In genomic region chr2:25903216-25903776, GRCh38 we compare ENCODE assay signal across 20 cellular contexts. TPM values are rescaled to one million over a fixed set of nuclear protein-coding genes. Genes with fewer than 3 reads are reported as not detected.
DNase-seq lines count a peak whose midpoint lies in the region; ATAC-seq, FAIRE-seq and TF ChIP-seq lines count a peak whose summit lies in the region.
"Had no signal": no experiment of that assay in that cellular context is flagged by ENCODE, and none has a peak within 500 bp of the region (broad histone marks: within the 10 kb centered on the region; RNA-seq: fewer than 3 reads in every experiment).

No MANE protein-coding gene starts in this region.

- H3K4me1 ChIP-seq in HepG2 (ENCODE audit: insufficient read depth, low read length) (no peaks in the 10 kb centered on the region), right lobe of liver (no peaks in the 10 kb centered on the region), thymus (ENCODE audit: control insufficient read depth, insufficient read depth, low read length) (no peaks in the 10 kb centered on the region)
- H3K4me1 ChIP-seq: BE2C, SJCRH30 had no signal

- H3K4me2 ChIP-seq in HepG2 (ENCODE audit: low read depth, low read length): no peak overlapping the region; the same call in 1 of the 2 replicates

- TF ChIP-seq CTCF in HepG2 (CRISPR knock-in tag; IDR thresholded peaks at IDR 0.05): no peak
- TF ChIP-seq CTCF in right lobe of liver (IDR thresholded peaks at IDR 0.05): no peak

- FAIRE-seq in HepG2 (lab: Jason Lieb, UNC) (no peak), frontal cortex (lab: Jason Lieb, UNC) (no peak)
- FAIRE-seq: GM12891, H1 had no signal

- H2AFZ ChIP-seq in HepG2 (ENCODE audit: low read length): no peak overlapping the region

- H3K9me3 ChIP-seq in HepG2 (ENCODE audit: low read length) (no peaks in the 10 kb centered on the region), right lobe of liver (no peaks in the 10 kb centered on the region), thymus (ENCODE audit: control insufficient read depth) (no peaks in the 10 kb centered on the region)
- H3K9me3 ChIP-seq: BE2C, SJCRH30 had no signal

- H3K4me3 ChIP-seq in HepG2 (replicated peaks in 1 of 3; ENCODE audit: insufficient read depth in 1 of 3, low read depth in 2 of 3, low read length in 3 of 3): no peak overlapping the region
- H3K4me3 ChIP-seq in right lobe of liver: no peak overlapping the region
- H3K4me3 ChIP-seq in thymus (ENCODE audit: low read length): no peak overlapping the region
- H3K4me3 ChIP-seq: SJCRH30 had no signal

- 41% methylated on average over 5 of the region's 5 CpGs for WGBS in HepG2 (ENCODE audit: low lambda C conversion rate)
- WGBS in right lobe of liver (ENCODE audit: insufficient coverage, low coverage, low lambda C conversion rate, missing lambda C conversion rate): 87% methylated on average over 3 of the region's 5 CpGs
- WGBS in thymus: 98% methylated on average over 5 of the region's 5 CpGs

- POLR2A ChIA-PET in HepG2 (lab: Yijun Ruan, JAX): interaction anchor here (1.2 to 1.3 kb wide), 2 partner anchors 20 to 24 kb away, joined by 4 to 5 read pairs; partner anchors contain the start of gene ASXL2

- no peaks in the 10 kb centered on the region for H4K20me1 ChIP-seq in HepG2 (ENCODE audit: insufficient read depth, low read length)

- H3K27me3 ChIP-seq in HepG2 (ENCODE audit: control insufficient read depth in 1 of 2, insufficient read depth in 2 of 2, low read length in 2 of 2): no peaks in the 10 kb centered on the region
- no peaks in the 10 kb centered on the region for H3K27me3 ChIP-seq in right lobe of liver
- H3K27me3 ChIP-seq in thymus (ENCODE audit: control insufficient read depth, insufficient read depth): no peaks in the 10 kb centered on the region
- H3K27me3 ChIP-seq: BE2C, SJCRH30 had no signal

- TF ChIP-seq POLR2A in HepG2 (IDR thresholded peaks at IDR 0.05; ENCODE audit: insufficient read depth in 1 of 2, low read depth in 2 of 2, low read length in 2 of 2) (no peak), right lobe of liver (IDR thresholded peaks at IDR 0.05) (no peak)

- intact Hi-C loops in HepG2 (cut with micrococcal nuclease; ENCODE audit: unreplicated experiment): no loop called here
- intact Hi-C loops in right lobe of liver (cut with DNase I): no loop called here

- TF ChIP-seq RAD21 in HepG2 (CRISPR knock-in tag; IDR thresholded peaks at IDR 0.05): no peak

- DNase-seq in HepG2 (ENCODE audit: low spot score): no peak
- no peak for DNase-seq in right lobe of liver
- DNase-seq in HT1080 (ENCODE audit: low read depth): peak; percentile 59
- DNase-seq in SK-N-DZ (ENCODE audit: low spot score): peak; percentile 11
- DNase-seq in pons (ENCODE audit: low spot score): no peak
- no peak for DNase-seq in frontal cortex (ENCODE audit: low spot score in 2 of 2)
- DNase-seq in NCI-H1048 (lab: John Stamatoyannopoulos, UW): no peak
- DNase-seq: BE2C; KG1; NCI-H1105 treated with DMSO at 0.1 percent for 48 hours; NCI-H2081; NCI-H2171; NCI-H345; NCI-H524; NCI-H774; NK-92 treated with Interleukin-12 subunit alpha and Interleukin-12 subunit beta, amount 100 ng/mL, for 24 hours; SJCRH30 had no signal

- in situ Hi-C loops in HepG2 (cut with HindIII; ENCODE audit: extremely low pct_ligation_motif_present, low pct_unique_long_range_greater_than_20kb): no loop called here

- H3K36me3 ChIP-seq in HepG2 (replicated peaks in 1 of 2; ENCODE audit: control insufficient read depth in 1 of 2, insufficient read depth in 2 of 2, low read length in 2 of 2) (no peaks in the 10 kb centered on the region), right lobe of liver (no peaks in the 10 kb centered on the region), thymus (ENCODE audit: control insufficient read depth, insufficient read depth) (no peaks in the 10 kb centered on the region)
- H3K36me3 ChIP-seq: BE2C, SJCRH30 had no signal

- ATAC-seq in HepG2: no peak; the same call in 2 of the 3 replicates
- ATAC-seq in right lobe of liver: no peak

- H3K79me2 ChIP-seq in HepG2 (ENCODE audit: insufficient read depth, low read length): no peaks in the 10 kb centered on the region

- TF ChIP-seq EP300 in HepG2 (IDR thresholded peaks at IDR 0.05; ENCODE audit: low read depth in 2 of 2, low read length in 2 of 2) (no peak), HepG2 (CRISPR knock-in tag; IDR thresholded peaks at IDR 0.05; ENCODE audit: borderline replicate concordance) (no peak)

- BruUV-seq in HepG2 (replicated peaks; lab: Mats Ljungman, UMichigan): no TSS peak

- H3K9ac ChIP-seq in HepG2 (ENCODE audit: insufficient read depth, low read depth, low read length): peak overlapping the region; percentile 17; the same call in 1 of the 2 replicates

- CTCF ChIA-PET in HepG2 (lab: Yijun Ruan, JAX; ENCODE audit: low intra/inter-chr PET ratio, low total read pairs): no interaction called here

- H3K27ac ChIP-seq in HepG2 (ENCODE audit: extremely low read length, insufficient read depth, low read length) (no peak overlapping the region), right lobe of liver (no peak overlapping the region), thymus (ENCODE audit: low read depth) (peak overlapping the region; percentile 31)
- H3K27ac ChIP-seq: SJCRH30 had no signal

TF ChIP-seq in HepG2, 621 proteins besides CTCF, POLR2A, EP300 and RAD21 (continues in another document):
- TF ChIP-seq YEATS4 (CRISPR knock-in tag; IDR thresholded peaks at IDR 0.05; ENCODE audit: borderline replicate concordance) (no peak), ZNF720 (CRISPR knock-in tag; IDR thresholded peaks at IDR 0.05) (no peak), ZNF552 (CRISPR knock-in tag; IDR thresholded peaks at IDR 0.05; ENCODE audit: borderline replicate concordance) (no peak), KLF13 (CRISPR knock-in tag; IDR thresholded peaks at IDR 0.05) (no peak), MBNL3 (CRISPR knock-in tag; conservative IDR thresholded peaks at IDR 0.05) (no peak), KDM3A (CRISPR knock-in tag; IDR thresholded peaks at IDR 0.05; ENCODE audit: low read depth) (no peak), MXI1 (IDR thresholded peaks at IDR 0.05; ENCODE audit: borderline replicate concordance, low read depth, low read length) (no peak), ZNF251 (CRISPR knock-in tag; IDR thresholded peaks at IDR 0.05) (no peak), ERF (CRISPR knock-in tag; IDR thresholded peaks at IDR 0.05) (no peak), FOXK1 (CRISPR knock-in tag; IDR thresholded peaks at IDR 0.05; ENCODE audit: borderline replicate concordance, low read depth) (no peak), KLF15 (CRISPR knock-in tag; IDR thresholded peaks at IDR 0.05; ENCODE audit: borderline replicate concordance) (no peak)
- TF ChIP-seq, protein P1, sequence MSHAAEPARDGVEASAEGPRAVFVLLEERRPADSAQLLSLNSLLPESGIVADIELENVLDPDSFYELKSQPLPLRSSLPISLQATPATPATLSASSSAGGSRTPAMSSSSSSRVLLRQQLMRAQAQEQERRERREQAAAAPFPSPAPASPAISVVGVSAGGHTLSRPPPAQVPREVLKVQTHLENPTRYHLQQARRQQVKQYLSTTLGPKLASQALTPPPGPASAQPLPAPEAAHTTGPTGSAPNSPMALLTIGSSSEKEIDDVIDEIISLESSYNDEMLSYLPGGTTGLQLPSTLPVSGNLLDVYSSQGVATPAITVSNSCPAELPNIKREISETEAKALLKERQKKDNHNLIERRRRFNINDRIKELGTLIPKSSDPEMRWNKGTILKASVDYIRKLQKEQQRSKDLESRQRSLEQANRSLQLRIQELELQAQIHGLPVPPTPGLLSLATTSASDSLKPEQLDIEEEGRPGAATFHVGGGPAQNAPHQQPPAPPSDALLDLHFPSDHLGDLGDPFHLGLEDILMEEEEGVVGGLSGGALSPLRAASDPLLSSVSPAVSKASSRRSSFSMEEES (CRISPR knock-in tag; IDR thresholded peaks at IDR 0.05): no peak

RNA-seq across cellular contexts. Expression of gene ASXL2, which starts 25.0 kb away (rescaled TPM):
- total RNA-seq in HepG2 (2016; rRNA removed; fragmentation: Illumina TruSeq; extraction: Trizol) (12.1 and 20.6 TPM in 2 replicates), right lobe of liver (10 to 100 TPM in 5 of 6 experiments, 1 to 10 TPM in 1; 9.1 to 13.4 (median 12.0) TPM), frontal cortex (3.3 TPM)
- total RNA-seq in HepG2 (2016; cell fraction: cytosol; rRNA removed; fragmentation: Illumina TruSeq; extraction: Trizol; ENCODE audit: low read depth): 10.5 and 13.0 TPM in 2 replicates
- total RNA-seq in HepG2 (2016; cell fraction: insoluble cytoplasmic fraction; rRNA removed; fragmentation: Illumina TruSeq; extraction: Trizol): 11.7 and 17.6 TPM in 2 replicates
- 6.6 and 10.3 TPM in 2 replicates for total RNA-seq in HepG2 (2016; cell fraction: membrane; rRNA removed; fragmentation: Illumina TruSeq; extraction: Trizol)
- total RNA-seq in HepG2 (2016; cell fraction: nucleus; rRNA removed; fragmentation: Illumina TruSeq; extraction: Trizol): 17.4 and 19.6 TPM in 2 replicates
- polyA plus RNA-seq in HepG2 (2011; rRNA removed) (15.3 and 19.2 TPM in 2 replicates), thymus (4.6 TPM)
- 9.0 and 11.6 TPM in 2 replicates for polyA plus RNA-seq in HepG2 (2011; cell fraction: cytosol; rRNA removed)
- 13.3 and 14.0 TPM in 2 replicates for polyA plus RNA-seq in HepG2 (2011; cell fraction: nucleus; rRNA removed)
- polyA plus RNA-seq in HepG2 (2012): 14.6 and 15.3 TPM in 2 replicates
- polyA plus RNA-seq in HepG2 (2016; cell fraction: cytosol; fragmentation: Illumina TruSeq; extraction: Trizol; ENCODE audit: low read depth): 0.40 and 0.42 TPM in 2 replicates
- polyA plus RNA-seq in HepG2 (2016; cell fraction: insoluble cytoplasmic fraction; fragmentation: Illumina TruSeq; extraction: Trizol; ENCODE audit: low read depth): 12.3 and 15.6 TPM in 2 replicates
- polyA plus RNA-seq in HepG2 (2016; cell fraction: membrane; fragmentation: Illumina TruSeq; extraction: Trizol; ENCODE audit: low read depth): 1.3 and 1.6 TPM in 2 replicates
- polyA plus RNA-seq in HepG2 (2016; cell fraction: nucleus; fragmentation: Illumina TruSeq; extraction: Trizol; ENCODE audit: insufficient read depth, low read depth): 17.3 and 20.1 TPM in 2 replicates
- 21.4 and 25.2 TPM in 2 replicates for polyA minus RNA-seq in HepG2 (2011; rRNA and poly(A)+ RNA removed; ENCODE audit: low replicate concordance)
- 22.2 and 26.1 TPM in 2 replicates for polyA minus RNA-seq in HepG2 (2011; cell fraction: cytosol; rRNA and poly(A)+ RNA removed)
- 39.1 and 42.6 TPM in 2 replicates for polyA minus RNA-seq in HepG2 (2011; cell fraction: nucleus; rRNA and poly(A)+ RNA removed)
- total RNA-seq in HT1080 (2014; rRNA removed; shearing (Covaris generic)): 13.2 and 13.9 TPM in 2 replicates
- 7.9 and 12.4 TPM in 2 replicates for polyA plus RNA-seq in HT1080 (2015; cell fraction: cytosol; rRNA removed)
- 23.1 and 23.8 TPM in 2 replicates for polyA plus RNA-seq in HT1080 (2015; cell fraction: nucleus; rRNA removed)
- polyA plus RNA-seq in SK-N-DZ (2014; cell fraction: cytosol; rRNA removed): 2.5 and 3.0 TPM in 2 replicates
- 2.6 and 4.7 TPM in 2 replicates for polyA plus RNA-seq in SK-N-DZ (2014; cell fraction: nucleus; rRNA removed)

Comparison
In these comparisons a context has a peak if more than half of its experiments do, and no peak if none do; other contexts are left out.
1. DNase-seq: peak in HT1080 (single experiment) and SK-N-DZ (single experiment); none in HepG2 (single experiment), right lobe of liver (0 of 3), pons (single experiment), frontal cortex (0 of 2) and NCI-H1048 (single experiment).